ENCODE assay signal across 10 cellular contexts in the genomic region with DNA sequence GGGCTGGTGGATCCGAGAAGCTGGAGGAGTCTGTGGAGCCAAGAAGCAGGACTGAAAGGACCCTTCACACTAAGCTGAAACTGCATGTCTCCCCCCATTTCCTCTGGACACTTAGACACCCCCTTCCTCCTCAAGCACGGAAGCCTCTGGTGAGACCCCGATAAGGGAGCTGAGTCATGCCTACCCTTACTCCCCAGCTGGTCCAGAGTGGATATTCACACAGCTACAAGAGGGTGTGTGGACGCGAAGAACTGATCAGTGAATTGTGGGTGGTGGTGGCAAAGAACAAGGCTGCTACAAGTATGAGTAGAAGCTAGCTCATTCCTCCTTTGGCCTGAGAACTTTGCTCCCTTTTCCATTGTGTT. TPM values are rescaled to one million over a fixed set of nuclear protein-coding genes. Genes with fewer than 3 reads are reported as not detected.
DNase-seq lines count a peak whose midpoint lies in the region; ATAC-seq and TF ChIP-seq lines count a peak whose summit lies in the region.
"Had no signal": no experiment of that assay in that cellular context is flagged by ENCODE, and none has a peak within 500 bp of the region (broad histone marks: within the 10 kb centered on the region; RNA-seq: fewer than 3 reads in every experiment).

No MANE protein-coding gene starts in this region.

- H2AFZ ChIP-seq in SU-DHL-6 (ENCODE audit: low read depth, low read length, severe bottlenecking) = no peak overlapping the region

- peak overlapping the region; percentile 34; the same call in 1 of the 2 replicates for H3K9ac ChIP-seq in ES-I3 (ENCODE audit: low read depth, low read length)
- H3K9ac ChIP-seq in SU-DHL-6 (ENCODE audit: low read length) = peak overlapping the region; percentile 25; the same call in 1 of the 2 replicates
- H3K9ac ChIP-seq in skeletal muscle tissue (ENCODE audit: low read depth in 1 of 3, low read length in 3 of 3) = peak overlapping the region; percentile 36 to 69 (median 53)

- no peaks in the 10 kb centered on the region; the same call in 1 of the 2 replicates for H4K20me1 ChIP-seq in SU-DHL-6 (ENCODE audit: low read depth, low read length)

- intact Hi-C loops in mucosa of descending colon (cut with DNase I, micrococcal nuclease) = no loop called here

- H3K27me3 ChIP-seq in SU-DHL-6 (ENCODE audit: low read length) (no peaks in the 10 kb centered on the region), skeletal muscle tissue (ENCODE audit: control insufficient read depth in 3 of 3, insufficient read depth in 3 of 3, low read length in 3 of 3) (no peaks in the 10 kb centered on the region)

- no peak overlapping the region for H3K4me3 ChIP-seq in SU-DHL-6 (ENCODE audit: insufficient read depth, low read length, poor library complexity, severe bottlenecking)
- peak overlapping the region; percentile 82 to 97 for H3K4me3 ChIP-seq in foreskin fibroblast (ENCODE audit: low read depth in 1 of 2, low read length in 2 of 2)
- peak overlapping the region; percentile 24 to 64 (median 58) for H3K4me3 ChIP-seq in skeletal muscle tissue (ENCODE audit: low read length in 3 of 3)
- H3K4me3 ChIP-seq in mucosa of descending colon = no peak overlapping the region

- H3K4me1 ChIP-seq in ES-I3 (ENCODE audit: insufficient read depth, low read length) = peaks cover 40% of the 10 kb centered on the region
- H3K4me1 ChIP-seq in skeletal muscle tissue (ENCODE audit: control insufficient read depth in 3 of 3, insufficient read depth in 3 of 3, low read length in 3 of 3) = peaks cover 48 to 49% (median 49%) of the 10 kb centered on the region in 3 donors
- peaks cover 25% of the 10 kb centered on the region for H3K4me1 ChIP-seq in mucosa of descending colon (ENCODE audit: low read depth)

- DNase-seq in foreskin fibroblast (no peak), mucosa of descending colon (no peak), NCI-H748 (lab: John Stamatoyannopoulos, UW; ENCODE audit: unreplicated experiment) (no peak)

- H3K27ac ChIP-seq in SU-DHL-6 (ENCODE audit: low read depth, low read length) = peak overlapping the region; percentile 23; the same call in 1 of the 2 replicates
- peak overlapping the region; percentile 95 for H3K27ac ChIP-seq in skeletal muscle tissue (ENCODE audit: low read depth, low read length)

- peaks cover 54% of the 10 kb centered on the region for H3K79me2 ChIP-seq in SU-DHL-6 (ENCODE audit: insufficient read depth, low read length)

- peak overlapping the region; percentile 95 for H3K4me2 ChIP-seq in SU-DHL-6 (ENCODE audit: low read depth, low read length, poor library complexity, severe bottlenecking)

- H3K9me3 ChIP-seq in ES-I3 (ENCODE audit: control insufficient read depth, insufficient read depth, low read length) (no peaks in the 10 kb centered on the region), SU-DHL-6 (ENCODE audit: insufficient read depth, low read length) (no peaks in the 10 kb centered on the region), skeletal muscle tissue (ENCODE audit: control insufficient read depth in 3 of 3, low read length in 3 of 3) (no peaks in the 10 kb centered on the region), mucosa of descending colon (no peaks in the 10 kb centered on the region)

- no peaks in the 10 kb centered on the region for H3F3A ChIP-seq in SU-DHL-6 (ENCODE audit: insufficient read depth)

- no peaks in the 10 kb centered on the region for H3K9me2 ChIP-seq in SU-DHL-6 (replicated peaks; ENCODE audit: insufficient read depth, low read length)

- TF ChIP-seq CTCF in SU-DHL-6 (IDR thresholded peaks at IDR 0.05; ENCODE audit: insufficient read depth, low read length, poor library complexity, severe bottlenecking) = no peak
- no peak for TF ChIP-seq CTCF in foreskin fibroblast (IDR thresholded peaks at IDR 0.05; ENCODE audit: low read depth, low read length)
- no peak for TF ChIP-seq CTCF in mucosa of descending colon (IDR thresholded peaks at IDR 0.05)

- ATAC-seq in mucosa of descending colon (no peak), GM18873 (IDR thresholded peaks at IDR 0.05; ENCODE audit: low FRiP score, unreplicated experiment) (no peak), GM19463 (IDR thresholded peaks at IDR 0.05; ENCODE audit: unreplicated experiment) (no peak)

- H3K36me3 ChIP-seq in ES-I3 (ENCODE audit: insufficient read depth, low read length) (peaks cover 13% of the 10 kb centered on the region; the same call in 1 of the 2 replicates), SU-DHL-6 (ENCODE audit: low read length) (peaks cover 7% of the 10 kb centered on the region; the same call in 1 of the 2 replicates), skeletal muscle tissue (ENCODE audit: control insufficient read depth in 3 of 3, insufficient read depth in 3 of 3, low read length in 3 of 3) (peaks cover 28 to 33% (median 29%) of the 10 kb centered on the region in 3 donors), mucosa of descending colon (ENCODE audit: low read depth) (peaks cover 4% of the 10 kb centered on the region)

RNA-seq across cellular contexts. Expression of gene TLN1, which starts 4.3 kb away (rescaled TPM):
- 90.8 TPM for total RNA-seq in skeletal muscle tissue
- 100 to 1,000 TPM; 154 to 720 (median 189) TPM for total RNA-seq in mucosa of descending colon

RNA-seq across cellular contexts. Expression of gene CREB3, which starts 4.8 kb away (rescaled TPM):
- total RNA-seq in skeletal muscle tissue (20.9 TPM), mucosa of descending colon (10 to 100 TPM; 28.2 to 47.7 (median 34.3) TPM)

RNA-seq across cellular contexts. Expression of gene GBA2, which starts 21.4 kb away (rescaled TPM):
- total RNA-seq in skeletal muscle tissue = 31.3 TPM
- total RNA-seq in mucosa of descending colon = 100 to 1,000 TPM; 157 to 285 (median 223) TPM

RNA-seq across cellular contexts. Expression of gene RGP1, which starts 21.4 kb away (rescaled TPM):
- 7.8 TPM for total RNA-seq in skeletal muscle tissue
- total RNA-seq in mucosa of descending colon = 10 to 100 TPM; 46.5 to 55.7 (median 55.7) TPM

RNA-seq across cellular contexts. Expression of gene MSMP, which starts 26.4 kb away (rescaled TPM):
- not detected for total RNA-seq in skeletal muscle tissue
- under 1 TPM in 1 of 3 donors, not detected in 2; 0.48 TPM for total RNA-seq in mucosa of descending colon
- total RNA-seq: LHCN-M2, SK-MEL-5 had no signal

Comparison
In these comparisons a context has a peak if more than half of its experiments do, and no peak if none do; other contexts are left out.
1. H3K4me3 ChIP-seq: peak in foreskin fibroblast (2 of 2) and skeletal muscle tissue (3 of 3); none in SU-DHL-6 (single experiment) and mucosa of descending colon (single experiment).
2. Peak in every context shown above with its lines, with median percentiles within 50 percentile points of each other: H3K9ac ChIP-seq.